ENCODE assay signal across 1 cellular context in the genomic region with DNA sequence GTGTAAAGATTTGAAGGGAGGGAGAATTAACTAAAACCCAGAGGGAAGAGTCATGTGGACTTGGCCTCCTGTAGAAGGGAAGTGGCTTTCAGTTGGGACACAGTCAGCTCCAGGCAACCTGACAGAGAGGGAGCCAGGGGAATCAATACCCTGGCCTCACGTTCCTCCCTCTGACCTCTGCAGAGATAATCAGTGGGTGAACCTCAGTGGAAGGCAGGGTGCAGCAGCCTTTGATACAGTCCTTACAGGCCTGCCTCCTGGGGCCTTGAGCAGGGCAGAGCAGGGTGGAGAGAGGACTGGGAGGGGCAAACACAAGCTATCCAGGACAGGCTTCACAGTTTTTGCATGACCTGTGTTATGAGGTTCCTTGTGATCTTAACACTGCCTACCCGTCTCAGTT.
TF ChIP-seq lines count a peak whose summit lies in the region.

No MANE protein-coding gene starts in this region.

TF ChIP-seq in HepG2, 621 proteins besides CTCF, POLR2A, EP300 and RAD21 (continued from another document and continues in another):
- TF ChIP-seq, protein P1, sequence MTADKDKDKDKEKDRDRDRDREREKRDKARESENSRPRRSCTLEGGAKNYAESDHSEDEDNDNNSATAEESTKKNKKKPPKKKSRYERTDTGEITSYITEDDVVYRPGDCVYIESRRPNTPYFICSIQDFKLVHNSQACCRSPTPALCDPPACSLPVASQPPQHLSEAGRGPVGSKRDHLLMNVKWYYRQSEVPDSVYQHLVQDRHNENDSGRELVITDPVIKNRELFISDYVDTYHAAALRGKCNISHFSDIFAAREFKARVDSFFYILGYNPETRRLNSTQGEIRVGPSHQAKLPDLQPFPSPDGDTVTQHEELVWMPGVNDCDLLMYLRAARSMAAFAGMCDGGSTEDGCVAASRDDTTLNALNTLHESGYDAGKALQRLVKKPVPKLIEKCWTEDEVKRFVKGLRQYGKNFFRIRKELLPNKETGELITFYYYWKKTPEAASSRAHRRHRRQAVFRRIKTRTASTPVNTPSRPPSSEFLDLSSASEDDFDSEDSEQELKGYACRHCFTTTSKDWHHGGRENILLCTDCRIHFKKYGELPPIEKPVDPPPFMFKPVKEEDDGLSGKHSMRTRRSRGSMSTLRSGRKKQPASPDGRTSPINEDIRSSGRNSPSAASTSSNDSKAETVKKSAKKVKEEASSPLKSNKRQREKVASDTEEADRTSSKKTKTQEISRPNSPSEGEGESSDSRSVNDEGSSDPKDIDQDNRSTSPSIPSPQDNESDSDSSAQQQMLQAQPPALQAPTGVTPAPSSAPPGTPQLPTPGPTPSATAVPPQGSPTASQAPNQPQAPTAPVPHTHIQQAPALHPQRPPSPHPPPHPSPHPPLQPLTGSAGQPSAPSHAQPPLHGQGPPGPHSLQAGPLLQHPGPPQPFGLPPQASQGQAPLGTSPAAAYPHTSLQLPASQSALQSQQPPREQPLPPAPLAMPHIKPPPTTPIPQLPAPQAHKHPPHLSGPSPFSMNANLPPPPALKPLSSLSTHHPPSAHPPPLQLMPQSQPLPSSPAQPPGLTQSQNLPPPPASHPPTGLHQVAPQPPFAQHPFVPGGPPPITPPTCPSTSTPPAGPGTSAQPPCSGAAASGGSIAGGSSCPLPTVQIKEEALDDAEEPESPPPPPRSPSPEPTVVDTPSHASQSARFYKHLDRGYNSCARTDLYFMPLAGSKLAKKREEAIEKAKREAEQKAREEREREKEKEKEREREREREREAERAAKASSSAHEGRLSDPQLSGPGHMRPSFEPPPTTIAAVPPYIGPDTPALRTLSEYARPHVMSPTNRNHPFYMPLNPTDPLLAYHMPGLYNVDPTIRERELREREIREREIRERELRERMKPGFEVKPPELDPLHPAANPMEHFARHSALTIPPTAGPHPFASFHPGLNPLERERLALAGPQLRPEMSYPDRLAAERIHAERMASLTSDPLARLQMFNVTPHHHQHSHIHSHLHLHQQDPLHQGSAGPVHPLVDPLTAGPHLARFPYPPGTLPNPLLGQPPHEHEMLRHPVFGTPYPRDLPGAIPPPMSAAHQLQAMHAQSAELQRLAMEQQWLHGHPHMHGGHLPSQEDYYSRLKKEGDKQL (CRISPR knock-in tag; IDR thresholded peaks at IDR 0.05; ENCODE audit: low read depth): peak; percentile 49; the same call in 1 of the 2 replicates
- TF ChIP-seq ETV5 (CRISPR knock-in tag; IDR thresholded peaks at IDR 0.05; ENCODE audit: borderline replicate concordance) (no peak), ZNF747 (CRISPR knock-in tag; IDR thresholded peaks at IDR 0.05; ENCODE audit: borderline replicate concordance) (0 out of 2 replicates have a peak, but pooled peaks have one; percentile 39), ZNF660 (CRISPR knock-in tag; IDR thresholded peaks at IDR 0.05; ENCODE audit: borderline replicate concordance, low read depth) (no peak), ZKSCAN8 (CRISPR knock-in tag; IDR thresholded peaks at IDR 0.05; ENCODE audit: borderline replicate concordance) (no peak), RFX3 (CRISPR knock-in tag; IDR thresholded peaks at IDR 0.05) (no peak), ZSCAN12 (CRISPR knock-in tag; IDR thresholded peaks at IDR 0.05) (no peak), BORCS8-MEF2B (CRISPR knock-in tag; IDR thresholded peaks at IDR 0.05) (no peak), HHEX (CRISPR knock-in tag; IDR thresholded peaks at IDR 0.05) (peak; percentile 66; the same call in 1 of the 2 replicates), ZNF772 (CRISPR knock-in tag; IDR thresholded peaks at IDR 0.05) (peak; percentile 20; the same call in 1 of the 2 replicates), ZBTB20 (CRISPR knock-in tag; IDR thresholded peaks at IDR 0.05; ENCODE audit: borderline replicate concordance, low read depth) (peak; percentile 46; the same call in 1 of the 2 replicates), HNF4A (CRISPR knock-in tag; IDR thresholded peaks at IDR 0.05) (peak; percentile 85), MED13 (CRISPR knock-in tag; IDR thresholded peaks at IDR 0.05) (no peak), ZNF253 (CRISPR knock-in tag; IDR thresholded peaks at IDR 0.05; ENCODE audit: borderline replicate concordance) (no peak), GABPA (IDR thresholded peaks at IDR 0.05; ENCODE audit: low read depth, low read length) (no peak), GABPA (CRISPR knock-in tag; IDR thresholded peaks at IDR 0.05; ENCODE audit: low read depth) (peak; percentile 49; the same call in 1 of the 2 replicates), ZEB1 (IDR thresholded peaks at IDR 0.05; ENCODE audit: insufficient replicate concordance, low read depth) (no peak), ZNF430 (CRISPR knock-in tag; IDR thresholded peaks at IDR 0.05) (no peak), FOXJ3 (CRISPR knock-in tag; IDR thresholded peaks at IDR 0.05; ENCODE audit: borderline replicate concordance) (peak; percentile 72; the same call in 1 of the 2 replicates), IRF2 (CRISPR knock-in tag; IDR thresholded peaks at IDR 0.05) (peak; percentile 63; the same call in 1 of the 2 replicates), MTA1 (CRISPR knock-in tag; IDR thresholded peaks at IDR 0.05; ENCODE audit: borderline replicate concordance) (peak; percentile 87), RXRA (CRISPR knock-in tag; IDR thresholded peaks at IDR 0.05) (peak; percentile 84), TSC22D2 (CRISPR knock-in tag; IDR thresholded peaks at IDR 0.05; ENCODE audit: borderline replicate concordance) (no peak), ZNF703 (CRISPR knock-in tag; IDR thresholded peaks at IDR 0.05; ENCODE audit: borderline replicate concordance) (no peak), AGO1 (IDR thresholded peaks at IDR 0.05; ENCODE audit: low read depth, low read length, poor library complexity, severe bottlenecking) (no peak)
- TF ChIP-seq, protein P2, sequence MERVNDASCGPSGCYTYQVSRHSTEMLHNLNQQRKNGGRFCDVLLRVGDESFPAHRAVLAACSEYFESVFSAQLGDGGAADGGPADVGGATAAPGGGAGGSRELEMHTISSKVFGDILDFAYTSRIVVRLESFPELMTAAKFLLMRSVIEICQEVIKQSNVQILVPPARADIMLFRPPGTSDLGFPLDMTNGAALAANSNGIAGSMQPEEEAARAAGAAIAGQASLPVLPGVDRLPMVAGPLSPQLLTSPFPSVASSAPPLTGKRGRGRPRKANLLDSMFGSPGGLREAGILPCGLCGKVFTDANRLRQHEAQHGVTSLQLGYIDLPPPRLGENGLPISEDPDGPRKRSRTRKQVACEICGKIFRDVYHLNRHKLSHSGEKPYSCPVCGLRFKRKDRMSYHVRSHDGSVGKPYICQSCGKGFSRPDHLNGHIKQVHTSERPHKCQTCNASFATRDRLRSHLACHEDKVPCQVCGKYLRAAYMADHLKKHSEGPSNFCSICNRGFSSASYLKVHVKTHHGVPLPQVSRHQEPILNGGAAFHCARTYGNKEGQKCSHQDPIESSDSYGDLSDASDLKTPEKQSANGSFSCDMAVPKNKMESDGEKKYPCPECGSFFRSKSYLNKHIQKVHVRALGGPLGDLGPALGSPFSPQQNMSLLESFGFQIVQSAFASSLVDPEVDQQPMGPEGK (CRISPR knock-in tag; IDR thresholded peaks at IDR 0.05): peak; percentile 51; the same call in 1 of the 2 replicates
- TF ChIP-seq, protein P3, sequence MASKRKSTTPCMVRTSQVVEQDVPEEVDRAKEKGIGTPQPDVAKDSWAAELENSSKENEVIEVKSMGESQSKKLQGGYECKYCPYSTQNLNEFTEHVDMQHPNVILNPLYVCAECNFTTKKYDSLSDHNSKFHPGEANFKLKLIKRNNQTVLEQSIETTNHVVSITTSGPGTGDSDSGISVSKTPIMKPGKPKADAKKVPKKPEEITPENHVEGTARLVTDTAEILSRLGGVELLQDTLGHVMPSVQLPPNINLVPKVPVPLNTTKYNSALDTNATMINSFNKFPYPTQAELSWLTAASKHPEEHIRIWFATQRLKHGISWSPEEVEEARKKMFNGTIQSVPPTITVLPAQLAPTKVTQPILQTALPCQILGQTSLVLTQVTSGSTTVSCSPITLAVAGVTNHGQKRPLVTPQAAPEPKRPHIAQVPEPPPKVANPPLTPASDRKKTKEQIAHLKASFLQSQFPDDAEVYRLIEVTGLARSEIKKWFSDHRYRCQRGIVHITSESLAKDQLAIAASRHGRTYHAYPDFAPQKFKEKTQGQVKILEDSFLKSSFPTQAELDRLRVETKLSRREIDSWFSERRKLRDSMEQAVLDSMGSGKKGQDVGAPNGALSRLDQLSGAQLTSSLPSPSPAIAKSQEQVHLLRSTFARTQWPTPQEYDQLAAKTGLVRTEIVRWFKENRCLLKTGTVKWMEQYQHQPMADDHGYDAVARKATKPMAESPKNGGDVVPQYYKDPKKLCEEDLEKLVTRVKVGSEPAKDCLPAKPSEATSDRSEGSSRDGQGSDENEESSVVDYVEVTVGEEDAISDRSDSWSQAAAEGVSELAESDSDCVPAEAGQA (IDR thresholded peaks at IDR 0.05; ENCODE audit: low read depth): no peak
- TF ChIP-seq, protein P3 (CRISPR knock-in tag; IDR thresholded peaks at IDR 0.05; ENCODE audit: borderline replicate concordance): no peak
- TF ChIP-seq, protein P4, sequence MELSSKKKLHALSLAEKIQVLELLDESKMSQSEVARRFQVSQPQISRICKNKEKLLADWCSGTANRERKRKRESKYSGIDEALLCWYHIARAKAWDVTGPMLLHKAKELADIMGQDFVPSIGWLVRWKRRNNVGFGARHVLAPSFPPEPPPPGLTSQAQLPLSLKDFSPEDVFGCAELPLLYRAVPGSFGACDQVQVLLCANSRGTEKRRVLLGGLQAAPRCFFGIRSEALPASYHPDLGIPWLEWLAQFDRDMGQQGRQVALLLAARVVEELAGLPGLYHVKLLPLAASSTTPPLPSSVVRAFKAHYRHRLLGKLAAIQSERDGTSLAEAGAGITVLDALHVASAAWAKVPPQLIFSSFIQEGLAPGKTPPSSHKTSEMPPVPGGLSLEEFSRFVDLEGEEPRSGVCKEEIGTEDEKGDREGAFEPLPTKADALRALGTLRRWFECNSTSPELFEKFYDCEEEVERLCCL (CRISPR knock-in tag; IDR thresholded peaks at IDR 0.05; ENCODE audit: borderline replicate concordance): no peak
- TF ChIP-seq, protein P5, sequence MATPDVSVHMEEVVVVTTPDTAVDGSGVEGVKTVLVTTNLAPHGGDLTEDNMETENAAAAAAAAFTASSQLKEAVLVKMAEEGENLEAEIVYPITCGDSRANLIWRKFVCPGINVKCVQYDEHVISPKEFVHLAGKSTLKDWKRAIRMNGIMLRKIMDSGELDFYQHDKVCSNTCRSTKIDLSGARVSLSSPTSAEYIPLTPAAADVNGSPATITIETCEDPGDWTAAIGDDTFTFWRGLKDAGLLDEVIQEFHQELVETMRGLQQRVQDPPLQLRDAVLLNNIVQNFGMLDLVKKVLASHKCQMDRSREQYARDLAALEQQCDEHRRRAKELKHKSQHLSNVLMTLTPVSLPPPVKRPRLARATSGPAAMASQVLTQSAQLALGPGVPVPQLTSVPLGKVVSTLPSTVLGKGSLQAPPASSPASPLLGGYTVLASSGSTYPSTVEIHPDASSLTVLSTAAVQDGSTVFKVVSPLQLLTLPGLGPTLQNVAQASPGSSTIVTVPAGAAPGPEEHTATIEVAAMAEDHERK (CRISPR knock-in tag; IDR thresholded peaks at IDR 0.05; ENCODE audit: low read depth): no peak
- TF ChIP-seq, protein P6, sequence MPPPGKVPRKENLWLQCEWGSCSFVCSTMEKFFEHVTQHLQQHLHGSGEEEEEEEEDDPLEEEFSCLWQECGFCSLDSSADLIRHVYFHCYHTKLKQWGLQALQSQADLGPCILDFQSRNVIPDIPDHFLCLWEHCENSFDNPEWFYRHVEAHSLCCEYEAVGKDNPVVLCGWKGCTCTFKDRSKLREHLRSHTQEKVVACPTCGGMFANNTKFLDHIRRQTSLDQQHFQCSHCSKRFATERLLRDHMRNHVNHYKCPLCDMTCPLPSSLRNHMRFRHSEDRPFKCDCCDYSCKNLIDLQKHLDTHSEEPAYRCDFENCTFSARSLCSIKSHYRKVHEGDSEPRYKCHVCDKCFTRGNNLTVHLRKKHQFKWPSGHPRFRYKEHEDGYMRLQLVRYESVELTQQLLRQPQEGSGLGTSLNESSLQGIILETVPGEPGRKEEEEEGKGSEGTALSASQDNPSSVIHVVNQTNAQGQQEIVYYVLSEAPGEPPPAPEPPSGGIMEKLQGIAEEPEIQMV (CRISPR knock-in tag; IDR thresholded peaks at IDR 0.05; ENCODE audit: low read depth): no peak
- TF ChIP-seq, protein P7, sequence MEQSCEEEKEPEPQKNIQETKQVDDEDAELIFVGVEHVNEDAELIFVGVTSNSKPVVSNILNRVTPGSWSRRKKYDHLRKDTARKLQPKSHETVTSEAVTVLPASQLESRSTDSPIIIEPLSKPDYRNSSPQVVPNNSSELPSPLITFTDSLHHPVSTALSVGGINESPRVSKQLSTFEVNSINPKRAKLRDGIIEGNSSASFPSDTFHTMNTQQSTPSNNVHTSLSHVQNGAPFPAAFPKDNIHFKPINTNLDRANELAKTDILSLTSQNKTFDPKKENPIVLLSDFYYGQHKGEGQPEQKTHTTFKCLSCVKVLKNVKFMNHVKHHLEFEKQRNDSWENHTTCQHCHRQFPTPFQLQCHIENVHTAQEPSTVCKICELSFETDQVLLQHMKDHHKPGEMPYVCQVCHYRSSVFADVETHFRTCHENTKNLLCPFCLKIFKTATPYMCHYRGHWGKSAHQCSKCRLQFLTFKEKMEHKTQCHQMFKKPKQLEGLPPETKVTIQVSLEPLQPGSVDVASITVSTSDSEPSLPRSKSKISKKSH (CRISPR knock-in tag; IDR thresholded peaks at IDR 0.05; ENCODE audit: borderline replicate concordance): no peak
- TF ChIP-seq, protein P8, sequence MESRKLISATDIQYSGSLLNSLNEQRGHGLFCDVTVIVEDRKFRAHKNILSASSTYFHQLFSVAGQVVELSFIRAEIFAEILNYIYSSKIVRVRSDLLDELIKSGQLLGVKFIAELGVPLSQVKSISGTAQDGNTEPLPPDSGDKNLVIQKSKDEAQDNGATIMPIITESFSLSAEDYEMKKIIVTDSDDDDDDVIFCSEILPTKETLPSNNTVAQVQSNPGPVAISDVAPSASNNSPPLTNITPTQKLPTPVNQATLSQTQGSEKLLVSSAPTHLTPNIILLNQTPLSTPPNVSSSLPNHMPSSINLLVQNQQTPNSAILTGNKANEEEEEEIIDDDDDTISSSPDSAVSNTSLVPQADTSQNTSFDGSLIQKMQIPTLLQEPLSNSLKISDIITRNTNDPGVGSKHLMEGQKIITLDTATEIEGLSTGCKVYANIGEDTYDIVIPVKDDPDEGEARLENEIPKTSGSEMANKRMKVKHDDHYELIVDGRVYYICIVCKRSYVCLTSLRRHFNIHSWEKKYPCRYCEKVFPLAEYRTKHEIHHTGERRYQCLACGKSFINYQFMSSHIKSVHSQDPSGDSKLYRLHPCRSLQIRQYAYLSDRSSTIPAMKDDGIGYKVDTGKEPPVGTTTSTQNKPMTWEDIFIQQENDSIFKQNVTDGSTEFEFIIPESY (CRISPR knock-in tag; IDR thresholded peaks at IDR 0.05): no peak
